ENCODE assay signal across 13 cellular contexts in genomic region chr7:4861673-4862072, GRCh38. TPM values are rescaled to one million over a fixed set of nuclear protein-coding genes. Genes with fewer than 3 reads are reported as not detected.
DNase-seq lines count a peak whose midpoint lies in the region; ATAC-seq and TF ChIP-seq lines count a peak whose summit lies in the region.
"Had no signal": no experiment of that assay in that cellular context is flagged by ENCODE, and none has a peak within 500 bp of the region (broad histone marks: within the 10 kb centered on the region; RNA-seq: fewer than 3 reads in every experiment).

Gene PAPOLB (minus strand): TSS chr7:4862030. CDS start chr7:4861810, 220 bp downstream.

- peaks cover 73% of the 10 kb centered on the region for H3K27me3 Mint-ChIP-seq in activated T-cell treated with anti-CD3 and anti-CD28 coated beads, Interleukin-2, amount 50 U/mL, for 24 hours

- peak within 1 kb of the TSS in 5 of 8 donors; percentile 3 to 65 (median 47) for H3K27ac ChIP-seq in spleen
- H3K27ac ChIP-seq: HL-60 had no signal

- H3K36me3 Mint-ChIP-seq in activated T-cell treated with anti-CD3 and anti-CD28 coated beads, Interleukin-2, amount 50 U/mL, for 24 hours (ENCODE audit: low read depth), result no peaks in the 10 kb centered on the region

- no peak for TF ChIP-seq POLR2A in spleen (IDR thresholded peaks at IDR 0.05)

- peak within 1 kb of the TSS; percentile 32 for H3K4me3 ChIP-seq in GM12865 (ENCODE audit: low read depth, low read length)
- peak within 1 kb of the TSS in 6 of 8 donors; percentile 10 to 61 (median 31) for H3K4me3 ChIP-seq in spleen

- H3K9me3 Mint-ChIP-seq in activated T-cell treated with anti-CD3 and anti-CD28 coated beads, Interleukin-2, amount 50 U/mL, for 24 hours, result peaks cover 9% of the 10 kb centered on the region

- 19 to 34% (median 23%) methylated on average over 43 to 46 of the region's 46 CpGs for WGBS in spleen, 5 donors

- H3K27me3 ChIP-seq in spleen (replicated peaks in 1 of 7), result peaks cover 0 to 54% (median 13%) of the 10 kb centered on the region in 7 donors

- H3K4me1 Mint-ChIP-seq in activated T-cell treated with anti-CD3 and anti-CD28 coated beads, Interleukin-2, amount 50 U/mL, for 24 hours (ENCODE audit: low read depth), result no peaks in the 10 kb centered on the region

- no peak within 1 kb of the TSS for H3K27ac Mint-ChIP-seq in activated T-cell treated with anti-CD3 and anti-CD28 coated beads, Interleukin-2, amount 50 U/mL, for 24 hours

- no peaks in the 10 kb centered on the region for H3K36me3 ChIP-seq in spleen

- intact Hi-C loops in left ventricle myocardium superior (cut with micrococcal nuclease), result no loop called here
- intact Hi-C loops in spleen (cut with DNase I; ENCODE audit: low total_unique reads), result no loop called here

- DNase-seq in GM12865 (ENCODE audit: low read depth), result peak; percentile 22
- peak; percentile 38 for DNase-seq in activated T-cell treated with anti-CD3 and anti-CD28 coated beads, Interleukin-2, amount 50 U/mL, for 24 hours
- DNase-seq in left ventricle myocardium superior, result peak; percentile 33
- DNase-seq in spleen, result no peak
- DNase-seq in cerebellar cortex (ENCODE audit: low spot score), result no peak
- DNase-seq in putamen (ENCODE audit: low spot score), result no peak
- no peak for DNase-seq in NCI-H69 (lab: John Stamatoyannopoulos, UW)
- no peak for DNase-seq in SW480 (ENCODE audit: low spot score)
- DNase-seq: NCI-H2171; stimulated activated naive CD4-positive, alpha-beta T cell; T1000 had no signal

- TF ChIP-seq CTCF in GM12865 (IDR thresholded peaks at IDR 0.05; ENCODE audit: insufficient read depth, low read depth, low read length, missing control alignments), result no peak
- no peak for TF ChIP-seq CTCF in spleen (IDR thresholded peaks at IDR 0.05 in 8 of 11, conservative IDR thresholded peaks at IDR 0.05 in 3 of 11)

- H3K9me3 ChIP-seq in spleen, result peaks cover 0 to 14% (median 0%) of the 10 kb centered on the region in 8 donors

- H3K4me1 ChIP-seq in spleen, result peaks cover 0 to 6% (median 0%) of the 10 kb centered on the region in 6 donors

- peak; percentile 27 for ATAC-seq in left ventricle myocardium superior

- H3K4me3 Mint-ChIP-seq in activated T-cell treated with anti-CD3 and anti-CD28 coated beads, Interleukin-2, amount 50 U/mL, for 24 hours, result peak within 1 kb of the TSS; percentile 50

RNA-seq across cellular contexts. Expression of gene PAPOLB, which starts in this region (rescaled TPM):
- total RNA-seq in left ventricle myocardium superior, result 0.05 TPM
- under 1 TPM in 3 of 7 donors, not detected in 4; 0.15 to 0.34 (median 0.26) TPM for total RNA-seq in spleen
- polyA plus RNA-seq in spleen, result not detected
- total RNA-seq: myocyte had no signal

Comparison
In these comparisons a context has a peak if more than half of its experiments do, and no peak if none do; other contexts are left out.
1. Peak in DNase-seq and ATAC-seq in left ventricle myocardium superior; RNA of the gene not detected or under 1 TPM.
2. DNase-seq: peak in GM12865 (single experiment) and activated T-cell treated with anti-CD3 and anti-CD28 coated beads, Interleukin-2, amount 50 U/mL, for 24 hours (single experiment); none in spleen (single experiment), cerebellar cortex (single experiment), putamen (single experiment), NCI-H69 (single experiment) and SW480 (single experiment).